Comparison of ENCODE assay signal across 8 cellular contexts in the genomic region with DNA sequence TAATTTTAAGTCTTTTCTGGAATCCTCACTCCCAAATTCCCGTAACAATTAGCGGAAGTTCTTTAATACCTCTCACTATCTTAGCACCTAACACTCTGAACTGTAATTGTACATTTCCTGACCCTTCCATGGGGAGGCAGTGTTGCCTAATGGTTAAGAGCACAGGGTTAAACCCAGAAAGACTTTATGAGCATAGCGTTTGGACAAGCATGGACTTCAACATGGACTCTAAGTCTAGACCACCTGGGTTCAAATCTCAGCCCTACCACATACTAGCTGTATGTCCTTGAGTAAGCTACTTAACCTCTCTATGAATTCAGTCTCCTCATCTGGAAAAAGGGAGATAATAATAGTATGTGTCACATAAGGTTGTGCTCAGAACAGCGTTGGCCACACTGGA. TPM values are rescaled to one million over a fixed set of nuclear protein-coding genes. Genes with fewer than 3 reads are reported as not detected.
A peak's percentile ranks its signal among the peaks of the same experiment; 100 is the strongest.
DNase-seq lines count a peak whose midpoint lies in the region; ATAC-seq and TF ChIP-seq lines count a peak whose summit lies in the region.

No MANE protein-coding gene starts in this region.

- no peaks in the 10 kb centered on the region for H3K4me1 ChIP-seq in right lobe of liver
- no peaks in the 10 kb centered on the region for H3K4me1 ChIP-seq in effector memory CD4-positive, alpha-beta T cell (ENCODE audit: control insufficient read depth, insufficient read depth, low read length, poor library complexity, severe bottlenecking)

- 24% methylated on average over 4 of the region's 4 CpGs for WGBS in right lobe of liver (ENCODE audit: insufficient coverage, low coverage, low lambda C conversion rate, missing lambda C conversion rate)

- H3K9me3 ChIP-seq in right lobe of liver: no peaks in the 10 kb centered on the region
- H3K9me3 ChIP-seq in effector memory CD4-positive, alpha-beta T cell (ENCODE audit: control insufficient read depth, low read length): no peaks in the 10 kb centered on the region

- H3K27ac ChIP-seq in right lobe of liver: no peak overlapping the region
- H3K27ac ChIP-seq in effector memory CD4-positive, alpha-beta T cell (ENCODE audit: insufficient read depth, low read length, poor library complexity, severe bottlenecking): no peak overlapping the region

- H3K4me1 Mint-ChIP-seq in MCF 10A (ENCODE audit: insufficient read depth, unreplicated experiment): peaks cover 5% of the 10 kb centered on the region

- H3K36me3 Mint-ChIP-seq in MCF 10A (ENCODE audit: insufficient read depth, unreplicated experiment): no peaks in the 10 kb centered on the region

- peak; percentile 39 for DNase-seq in COLO829 (ENCODE audit: low spot score)
- peak; percentile 64 for DNase-seq in NCI-H748 (lab: John Stamatoyannopoulos, UW; ENCODE audit: unreplicated experiment)
- peak; percentile 75 for DNase-seq in MCF 10A (ENCODE audit: unreplicated experiment)
- peak in 1 of 3 donors; percentile 53 for DNase-seq in right lobe of liver
- DNase-seq in epidermal melanocyte (ENCODE audit: insufficient read length, low spot score): no peak
- DNase-seq in effector memory CD4-positive, alpha-beta T cell: no peak

- H3K27ac Mint-ChIP-seq in MCF 10A (ENCODE audit: low read depth, unreplicated experiment): no peak overlapping the region

- CTCF ChIA-PET in MCF 10A (lab: Yijun Ruan, JAX): interaction anchor here (0.6 to 1.2 kb wide), 8 partner anchors 12 to 690 kb away, joined by 3 to 4 read pairs (median 3); no protein-coding TSS in a partner anchor

- no peak for TF ChIP-seq POLR2A in right lobe of liver (IDR thresholded peaks at IDR 0.05)

- ATAC-seq in GM19395 (IDR thresholded peaks at IDR 0.05; ENCODE audit: unreplicated experiment) (peak; percentile 70), right lobe of liver (peak; percentile 93 to 99 (median 94)), GM19452 (IDR thresholded peaks at IDR 0.05; ENCODE audit: unreplicated experiment) (no peak)

- H3K9me3 Mint-ChIP-seq in MCF 10A (ENCODE audit: unreplicated experiment): no peaks in the 10 kb centered on the region

- H3K27me3 Mint-ChIP-seq in MCF 10A (ENCODE audit: insufficient read depth, unreplicated experiment): no peaks in the 10 kb centered on the region

- no TSS peak for BruUV-seq in MCF 10A (replicated peaks; lab: Mats Ljungman, UMichigan)

- no peaks in the 10 kb centered on the region for H3K36me3 ChIP-seq in right lobe of liver
- no peaks in the 10 kb centered on the region for H3K36me3 ChIP-seq in effector memory CD4-positive, alpha-beta T cell (ENCODE audit: control insufficient read depth, insufficient read depth, low read length)

- H3K4me3 ChIP-seq in right lobe of liver: no peak overlapping the region
- H3K4me3 ChIP-seq in effector memory CD4-positive, alpha-beta T cell (ENCODE audit: insufficient read depth, low read depth, low read length, poor library complexity, severe bottlenecking): no peak overlapping the region

- TF ChIP-seq CTCF in MCF 10A (IDR thresholded peaks at IDR 0.05; ENCODE audit: unreplicated experiment) (peak; percentile 59), right lobe of liver (IDR thresholded peaks at IDR 0.05) (peak; percentile 63 to 94 (median 70))

- intact Hi-C loops in MCF 10A (cut with micrococcal nuclease): loop anchor here (1.0 to 10.0 kb wide), 2 partner anchors 281 to 689 kb away; no protein-coding TSS in a partner anchor
- intact Hi-C loops in right lobe of liver (cut with DNase I): no loop called here

- no peaks in the 10 kb centered on the region for H3K27me3 ChIP-seq in right lobe of liver
- no peaks in the 10 kb centered on the region for H3K27me3 ChIP-seq in effector memory CD4-positive, alpha-beta T cell (replicated peaks; ENCODE audit: control insufficient read depth, insufficient read depth, low read length, poor library complexity, severe bottlenecking)

- H3K4me3 Mint-ChIP-seq in MCF 10A (ENCODE audit: unreplicated experiment): no peak overlapping the region

- POLR2A ChIA-PET in MCF 10A (lab: Yijun Ruan, JAX): no interaction called here

RNA-seq across cellular contexts. Expression of gene ANTXR1, which starts 13.0 kb away (rescaled TPM):
- total RNA-seq in MCF 10A (2022): 33.1 and 33.8 TPM in 2 replicates
- 1 to 10 TPM; 1.1 to 4.1 (median 2.9) TPM for total RNA-seq in right lobe of liver

RNA-seq across cellular contexts. Expression of gene GKN1, which starts 51.6 kb away (rescaled TPM):
- total RNA-seq in MCF 10A (2022) (not detected in 2 replicates), right lobe of liver (not detected)

Comparison
In these comparisons a context has a peak if more than half of its experiments do, and no peak if none do; other contexts are left out.
1. DNase-seq: peak in COLO829 (single experiment), NCI-H748 (single experiment) and MCF 10A (single experiment); none in epidermal melanocyte (single experiment) and effector memory CD4-positive, alpha-beta T cell (0 of 3).